ENCODE assay signal across 1 cellular context in the genomic region with DNA sequence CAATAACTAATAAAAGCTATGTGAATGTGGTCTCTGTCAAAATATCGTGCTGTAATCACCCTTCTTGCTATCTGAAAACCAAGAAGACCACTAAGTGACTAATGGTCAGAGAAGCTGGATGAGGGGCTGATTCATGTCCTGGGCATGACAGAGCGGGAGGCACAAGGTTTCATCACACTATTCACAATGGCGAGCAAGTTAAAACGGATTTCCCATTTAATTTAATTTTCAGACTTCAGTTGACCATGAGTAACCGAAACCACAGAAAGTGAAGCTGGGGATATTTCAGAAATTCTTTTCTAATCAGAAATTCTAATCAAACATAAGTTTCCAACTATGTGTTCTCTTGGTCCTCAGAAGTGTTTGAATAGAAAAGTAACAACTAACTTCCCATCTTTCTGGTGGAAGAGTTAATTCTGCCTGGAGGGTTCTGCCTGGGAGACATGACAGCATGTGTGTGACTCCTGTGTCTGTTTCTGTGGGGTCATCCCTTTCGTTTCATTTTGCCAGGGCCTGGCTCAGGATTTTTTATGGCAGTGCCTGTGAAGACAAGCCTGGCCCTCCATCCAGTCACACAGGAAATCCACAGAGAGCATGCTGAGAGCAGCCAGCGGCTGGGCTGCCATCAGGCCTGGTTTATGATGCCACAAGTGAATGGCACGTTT.
TF ChIP-seq lines count a peak whose summit lies in the region.

No MANE protein-coding gene starts in this region.

TF ChIP-seq in IMR-90, 13 proteins besides CTCF, POLR2A, EP300 and RAD21:
- peak; percentile 66; the same call in 1 of the 2 replicates for TF ChIP-seq BHLHE40 (IDR thresholded peaks at IDR 0.05; ENCODE audit: low read depth, low read length)
- no peak for TF ChIP-seq RFX5 (IDR thresholded peaks at IDR 0.05; ENCODE audit: low read depth, low read length)
- TF ChIP-seq, protein P1, sequence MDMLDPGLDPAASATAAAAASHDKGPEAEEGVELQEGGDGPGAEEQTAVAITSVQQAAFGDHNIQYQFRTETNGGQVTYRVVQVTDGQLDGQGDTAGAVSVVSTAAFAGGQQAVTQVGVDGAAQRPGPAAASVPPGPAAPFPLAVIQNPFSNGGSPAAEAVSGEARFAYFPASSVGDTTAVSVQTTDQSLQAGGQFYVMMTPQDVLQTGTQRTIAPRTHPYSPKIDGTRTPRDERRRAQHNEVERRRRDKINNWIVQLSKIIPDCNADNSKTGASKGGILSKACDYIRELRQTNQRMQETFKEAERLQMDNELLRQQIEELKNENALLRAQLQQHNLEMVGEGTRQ (IDR thresholded peaks at IDR 0.05; ENCODE audit: low read depth, low read length), result peak; percentile 19; the same call in 1 of the 2 replicates
- no peak; the same call in 1 of the 2 replicates for TF ChIP-seq NFE2L2 (IDR thresholded peaks at IDR 0.05; ENCODE audit: low read depth, low read length)
- TF ChIP-seq MXI1 (IDR thresholded peaks at IDR 0.05; ENCODE audit: borderline replicate concordance, low read depth, low read length), result no peak
- TF ChIP-seq FOS (IDR thresholded peaks at IDR 0.05; ENCODE audit: low read depth, low read length), result peak; percentile 91
- TF ChIP-seq RCOR1 (IDR thresholded peaks at IDR 0.05; ENCODE audit: insufficient replicate concordance, low read length), result no peak
- TF ChIP-seq MAZ (IDR thresholded peaks at IDR 0.05; ENCODE audit: borderline replicate concordance, low read depth, low read length), result no peak
- TF ChIP-seq, protein P2, sequence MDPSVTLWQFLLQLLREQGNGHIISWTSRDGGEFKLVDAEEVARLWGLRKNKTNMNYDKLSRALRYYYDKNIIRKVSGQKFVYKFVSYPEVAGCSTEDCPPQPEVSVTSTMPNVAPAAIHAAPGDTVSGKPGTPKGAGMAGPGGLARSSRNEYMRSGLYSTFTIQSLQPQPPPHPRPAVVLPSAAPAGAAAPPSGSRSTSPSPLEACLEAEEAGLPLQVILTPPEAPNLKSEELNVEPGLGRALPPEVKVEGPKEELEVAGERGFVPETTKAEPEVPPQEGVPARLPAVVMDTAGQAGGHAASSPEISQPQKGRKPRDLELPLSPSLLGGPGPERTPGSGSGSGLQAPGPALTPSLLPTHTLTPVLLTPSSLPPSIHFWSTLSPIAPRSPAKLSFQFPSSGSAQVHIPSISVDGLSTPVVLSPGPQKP (IDR thresholded peaks at IDR 0.05; ENCODE audit: borderline replicate concordance, low read depth, low read length), result no peak
- TF ChIP-seq SMC3 (IDR thresholded peaks at IDR 0.05; ENCODE audit: low read depth, low read length), result no peak
- TF ChIP-seq CHD1 (IDR thresholded peaks at IDR 0.05; ENCODE audit: low read depth, low read length), result no peak
- peak; percentile 96 for TF ChIP-seq CEBPB (IDR thresholded peaks at IDR 0.05; ENCODE audit: low read depth, low read length)
- no peak for TF ChIP-seq MAFK (IDR thresholded peaks at IDR 0.05; ENCODE audit: low read depth, low read length)
